In the genomic region with DNA sequence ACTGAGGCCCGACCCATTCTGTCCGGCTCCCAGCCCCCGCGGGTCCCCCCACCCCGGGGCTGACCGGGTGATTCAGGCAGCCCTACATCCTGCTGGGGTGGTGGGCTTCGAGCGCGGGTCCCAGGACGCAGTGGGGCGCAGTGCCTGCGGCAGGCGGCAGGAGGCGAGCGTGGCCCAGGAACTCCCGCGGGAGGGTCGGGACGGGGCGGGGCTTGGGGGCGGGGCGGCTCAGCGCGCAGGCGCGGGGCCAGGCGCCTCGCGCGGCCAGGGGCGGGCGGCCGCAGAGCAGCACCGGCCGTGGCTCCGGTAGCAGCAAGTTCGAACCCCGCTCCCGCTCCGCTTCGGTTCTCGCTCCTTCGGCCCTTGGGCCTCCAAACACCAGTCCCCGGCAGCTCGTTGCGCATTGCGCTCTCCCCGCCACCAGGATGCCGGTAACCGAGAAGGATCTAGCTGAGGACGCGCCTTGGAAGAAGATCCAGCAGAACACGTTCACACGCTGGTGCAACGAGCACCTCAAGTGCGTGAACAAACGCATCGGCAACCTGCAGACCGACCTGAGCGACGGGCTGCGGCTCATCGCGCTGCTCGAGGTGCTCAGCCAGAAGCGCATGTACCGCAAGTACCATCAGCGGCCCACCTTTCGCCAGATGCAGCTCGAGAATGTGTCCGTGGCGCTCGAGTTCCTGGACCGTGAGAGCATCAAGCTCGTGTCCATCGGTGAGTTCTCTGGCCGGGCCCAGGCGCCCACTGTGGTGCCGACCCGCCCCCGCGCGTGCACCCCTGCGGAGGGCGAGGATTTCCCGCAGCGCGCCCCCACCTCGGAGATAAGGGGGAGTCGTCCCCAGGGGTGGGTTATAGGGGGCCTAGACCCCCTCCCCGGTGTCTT, we compare ENCODE assay signal across 8 cellular contexts. TPM values are rescaled to one million over a fixed set of nuclear protein-coding genes. Genes with fewer than 3 reads are reported as not detected.
DNase-seq lines count a peak whose midpoint lies in the region; ATAC-seq and TF ChIP-seq lines count a peak whose summit lies in the region.

A gene with protein sequence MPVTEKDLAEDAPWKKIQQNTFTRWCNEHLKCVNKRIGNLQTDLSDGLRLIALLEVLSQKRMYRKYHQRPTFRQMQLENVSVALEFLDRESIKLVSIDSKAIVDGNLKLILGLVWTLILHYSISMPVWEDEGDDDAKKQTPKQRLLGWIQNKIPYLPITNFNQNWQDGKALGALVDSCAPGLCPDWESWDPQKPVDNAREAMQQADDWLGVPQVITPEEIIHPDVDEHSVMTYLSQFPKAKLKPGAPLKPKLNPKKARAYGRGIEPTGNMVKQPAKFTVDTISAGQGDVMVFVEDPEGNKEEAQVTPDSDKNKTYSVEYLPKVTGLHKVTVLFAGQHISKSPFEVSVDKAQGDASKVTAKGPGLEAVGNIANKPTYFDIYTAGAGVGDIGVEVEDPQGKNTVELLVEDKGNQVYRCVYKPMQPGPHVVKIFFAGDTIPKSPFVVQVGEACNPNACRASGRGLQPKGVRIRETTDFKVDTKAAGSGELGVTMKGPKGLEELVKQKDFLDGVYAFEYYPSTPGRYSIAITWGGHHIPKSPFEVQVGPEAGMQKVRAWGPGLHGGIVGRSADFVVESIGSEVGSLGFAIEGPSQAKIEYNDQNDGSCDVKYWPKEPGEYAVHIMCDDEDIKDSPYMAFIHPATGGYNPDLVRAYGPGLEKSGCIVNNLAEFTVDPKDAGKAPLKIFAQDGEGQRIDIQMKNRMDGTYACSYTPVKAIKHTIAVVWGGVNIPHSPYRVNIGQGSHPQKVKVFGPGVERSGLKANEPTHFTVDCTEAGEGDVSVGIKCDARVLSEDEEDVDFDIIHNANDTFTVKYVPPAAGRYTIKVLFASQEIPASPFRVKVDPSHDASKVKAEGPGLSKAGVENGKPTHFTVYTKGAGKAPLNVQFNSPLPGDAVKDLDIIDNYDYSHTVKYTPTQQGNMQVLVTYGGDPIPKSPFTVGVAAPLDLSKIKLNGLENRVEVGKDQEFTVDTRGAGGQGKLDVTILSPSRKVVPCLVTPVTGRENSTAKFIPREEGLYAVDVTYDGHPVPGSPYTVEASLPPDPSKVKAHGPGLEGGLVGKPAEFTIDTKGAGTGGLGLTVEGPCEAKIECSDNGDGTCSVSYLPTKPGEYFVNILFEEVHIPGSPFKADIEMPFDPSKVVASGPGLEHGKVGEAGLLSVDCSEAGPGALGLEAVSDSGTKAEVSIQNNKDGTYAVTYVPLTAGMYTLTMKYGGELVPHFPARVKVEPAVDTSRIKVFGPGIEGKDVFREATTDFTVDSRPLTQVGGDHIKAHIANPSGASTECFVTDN (N-terminal part only) (plus strand): TSS at position 283 of the 886 bp plus-strand sequence. CDS start 143 bp downstream, at position 426.

- H3K9me3 ChIP-seq in OCI-LY1 (ENCODE audit: low read length) (no peaks in the 10 kb centered on the region), mucosa of stomach (ENCODE audit: control insufficient read depth, low read length) (no peaks in the 10 kb centered on the region)

- TF ChIP-seq POLR2A in GM18505 (IDR thresholded peaks at IDR 0.05; ENCODE audit: borderline replicate concordance, extremely low read depth, insufficient read depth, insufficient read length): peak; percentile 82
- no peak for TF ChIP-seq POLR2A in erythroblast (IDR thresholded peaks at IDR 0.05; ENCODE audit: low read length)

- H2AFZ ChIP-seq in OCI-LY1 (ENCODE audit: low read length): no peak within 1 kb of the TSS

- DNase-seq in A172 (ENCODE audit: low spot score) (peak; percentile 60), activated T-cell treated with anti-CD3 and anti-CD28 coated beads for 48 hours (ENCODE audit: low read depth) (peak; percentile 77), erythroblast (lab: John Stamatoyannopoulos, UW) (peak; percentile 82 to 91)
- DNase-seq in stimulated activated CD8-positive, alpha-beta memory T cell treated with anti-CD3 and anti-CD28 coated beads, Interleukin-7, amount 100 ng/mL, for 24 hours (ENCODE audit: low read depth): peak; percentile 60

- H4K20me1 ChIP-seq in OCI-LY1 (ENCODE audit: insufficient read depth, low read length): no peaks in the 10 kb centered on the region

- H3K36me3 ChIP-seq in OCI-LY1 (ENCODE audit: insufficient read depth, low read length): no peaks in the 10 kb centered on the region
- no peaks in the 10 kb centered on the region for H3K36me3 ChIP-seq in mucosa of stomach (ENCODE audit: control insufficient read depth, insufficient read depth, low read length)

- H3F3A ChIP-seq in OCI-LY1 (ENCODE audit: insufficient read depth, low read length): no peaks in the 10 kb centered on the region

- peak within 1 kb of the TSS; percentile 76 for H3K4me2 ChIP-seq in OCI-LY1 (ENCODE audit: low read length)

- H3K4me1 ChIP-seq in OCI-LY1 (ENCODE audit: insufficient read depth, low read length, severe bottlenecking) (peaks cover 17% of the 10 kb centered on the region), mucosa of stomach (ENCODE audit: control insufficient read depth, insufficient read depth, low read length) (peaks cover 54% of the 10 kb centered on the region)

- H3K9me2 ChIP-seq in OCI-LY1 (ENCODE audit: low read depth, low read length): no peaks in the 10 kb centered on the region

- H3K79me2 ChIP-seq in OCI-LY1 (ENCODE audit: insufficient read depth, low read length): no peaks in the 10 kb centered on the region

- no peak within 1 kb of the TSS for H3K27ac ChIP-seq in OCI-LY1 (ENCODE audit: low read depth, low read length, poor library complexity, severe bottlenecking)

- H3K9ac ChIP-seq in OCI-LY1 (ENCODE audit: low read length) (peak within 1 kb of the TSS; percentile 71), mucosa of stomach (ENCODE audit: low read length) (peak within 1 kb of the TSS; percentile 93)

- H3K27me3 ChIP-seq in OCI-LY1 (ENCODE audit: insufficient read depth, low read length) (no peaks in the 10 kb centered on the region), mucosa of stomach (ENCODE audit: control insufficient read depth, insufficient read depth, low read length) (no peaks in the 10 kb centered on the region)

- H3K4me3 ChIP-seq in OCI-LY1 (ENCODE audit: low read depth, low read length, poor library complexity, severe bottlenecking) (peak within 1 kb of the TSS; percentile 71), mucosa of stomach (ENCODE audit: low read length) (peak within 1 kb of the TSS; percentile 100)

- TF ChIP-seq CTCF in OCI-LY1 (IDR thresholded peaks at IDR 0.05; ENCODE audit: low read length): peak; percentile 73

- ATAC-seq in GM18505 (IDR thresholded peaks at IDR 0.05; ENCODE audit: unreplicated experiment) (peak; percentile 65), HG03097 (IDR thresholded peaks at IDR 0.05; ENCODE audit: low FRiP score, unreplicated experiment) (peak; percentile 53)

RNA-seq across cellular contexts. Expression of the gene that starts here (rescaled TPM):
- 225 and 260 TPM in 2 replicates for total RNA-seq in A172 (2014; rRNA removed; shearing (Covaris generic))
